ENCODE assay signal across 17 cellular contexts in the genomic region with DNA sequence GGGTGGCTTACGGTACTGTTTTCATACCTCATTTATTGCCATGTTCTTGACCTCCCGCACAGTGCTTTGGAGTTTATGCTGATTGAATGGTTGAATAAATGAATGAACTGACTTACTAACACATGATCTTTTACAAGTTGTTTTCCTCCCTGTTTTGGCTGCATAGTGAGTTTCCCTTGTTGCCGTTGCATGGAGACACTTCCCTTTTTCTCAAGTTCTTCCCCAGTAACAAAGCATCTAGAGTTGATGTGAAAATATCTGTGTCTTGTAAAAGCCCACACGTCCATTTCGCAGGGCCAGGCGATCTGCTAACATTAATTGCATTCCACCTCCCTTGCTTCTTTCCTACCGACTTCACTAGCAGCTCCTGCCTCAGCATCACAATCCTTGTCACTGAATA. TPM values are rescaled to one million over a fixed set of nuclear protein-coding genes. Genes with fewer than 3 reads are reported as not detected.
DNase-seq lines count a peak whose midpoint lies in the region; ATAC-seq, FAIRE-seq and TF ChIP-seq lines count a peak whose summit lies in the region.
"Had no signal": no experiment of that assay in that cellular context is flagged by ENCODE, and none has a peak within 500 bp of the region (broad histone marks: within the 10 kb centered on the region; RNA-seq: fewer than 3 reads in every experiment).

No MANE protein-coding gene starts in this region.

- H3K9ac ChIP-seq in kidney (ENCODE audit: low read length in 2 of 2): no peak overlapping the region

- no peak for FAIRE-seq in kidney (lab: Jason Lieb, UNC)

- H3K4me1 ChIP-seq in kidney (ENCODE audit: control insufficient read depth in 1 of 2, insufficient read depth in 1 of 2, low read depth in 1 of 2, low read length in 2 of 2) (peaks cover 4% of the 10 kb centered on the region in 2 donors), HAP-1 (peaks cover 5% of the 10 kb centered on the region; the same call in 1 of the 2 replicates)
- H3K4me1 ChIP-seq: Peyer's patch, uterus had no signal

- H3K4me3 ChIP-seq in kidney (ENCODE audit: low read length in 2 of 2) (no peak overlapping the region), HAP-1 (no peak overlapping the region)
- H3K4me3 ChIP-seq: lung, Peyer's patch, uterus had no signal

- ATAC-seq in HG03025 (IDR thresholded peaks at IDR 0.05; ENCODE audit: low FRiP score, unreplicated experiment): no peak
- ATAC-seq: effector memory CD8-positive, alpha-beta T cell had no signal

- H3K9me3 ChIP-seq in kidney (ENCODE audit: control insufficient read depth in 1 of 2, low read length in 2 of 2): no peaks in the 10 kb centered on the region
- no peaks in the 10 kb centered on the region for H3K9me3 ChIP-seq in HAP-1
- H3K9me3 ChIP-seq: Peyer's patch, uterus had no signal

- TF ChIP-seq CTCF in kidney (IDR thresholded peaks at IDR 0.05; ENCODE audit: borderline replicate concordance, extremely low read depth, insufficient read depth): no peak

- H3K27me3 ChIP-seq in HAP-1 (ENCODE audit: low read depth): no peaks in the 10 kb centered on the region
- H3K27me3 ChIP-seq: Peyer's patch, uterus had no signal

- H3K27ac ChIP-seq in kidney (ENCODE audit: low read depth in 2 of 2, low read length in 2 of 2): no peak overlapping the region
- peak overlapping the region; percentile 66 for H3K27ac ChIP-seq in temporal lobe (ENCODE audit: low read depth, low read length)
- H3K27ac ChIP-seq: uterus had no signal

- intact Hi-C loops in kidney (cut with DNase I): no loop called here

- DNase-seq in KBM-7 (peak; percentile 84), SKM-1 (lab: John Stamatoyannopoulos, UW; ENCODE audit: unreplicated experiment) (peak; percentile 29), kidney (peak; percentile 12), HAP-1 (ENCODE audit: low spot score in 2 of 2) (no peak), HCEC 1CT (no peak)
- DNase-seq: activated CD8-positive, alpha-beta memory T cell treated with anti-CD3 and anti-CD28 coated beads, Interleukin-2, amount 50 U/mL, for 48 hours; DMS79; effector memory CD8-positive, alpha-beta T cell; GOT3; NCI-H187; NCI-H510A; Peyer's patch; T-helper 1 cell; uterus had no signal

- H3K36me3 ChIP-seq in kidney (ENCODE audit: control insufficient read depth in 1 of 2, insufficient read depth in 2 of 2, low read length in 2 of 2): no peaks in the 10 kb centered on the region
- no peaks in the 10 kb centered on the region for H3K36me3 ChIP-seq in HAP-1 (replicated peaks)
- H3K36me3 ChIP-seq: Peyer's patch, uterus had no signal

- in situ Hi-C loops in KBM-7 (cut with MboI; ENCODE audit: low pct_unique_long_range_greater_than_20kb, low sequenced_read_pairs) (loop anchor here (10.0 kb wide), 1 partner anchor 91 kb away; no protein-coding TSS in a partner anchor), HAP-1 (cut with MboI; ENCODE audit: low sequenced_read_pairs) (no loop called here)

RNA-seq across cellular contexts. Expression of gene RAB1A, which starts 35.7 kb away (rescaled TPM):
- total RNA-seq in kidney (166 TPM), temporal lobe (97.1 TPM)
- polyA plus RNA-seq in kidney (ENCODE audit: insufficient read depth, low read depth, low replicate concordance): 194 TPM

Comparison
In these comparisons a context has a peak if more than half of its experiments do, and no peak if none do; other contexts are left out.
1. DNase-seq: peak in KBM-7 (single experiment), SKM-1 (single experiment) and kidney (single experiment); none in HAP-1 (0 of 2) and HCEC 1CT (single experiment).